Comparison of ENCODE assay signal across 8 cellular contexts in the genomic region with DNA sequence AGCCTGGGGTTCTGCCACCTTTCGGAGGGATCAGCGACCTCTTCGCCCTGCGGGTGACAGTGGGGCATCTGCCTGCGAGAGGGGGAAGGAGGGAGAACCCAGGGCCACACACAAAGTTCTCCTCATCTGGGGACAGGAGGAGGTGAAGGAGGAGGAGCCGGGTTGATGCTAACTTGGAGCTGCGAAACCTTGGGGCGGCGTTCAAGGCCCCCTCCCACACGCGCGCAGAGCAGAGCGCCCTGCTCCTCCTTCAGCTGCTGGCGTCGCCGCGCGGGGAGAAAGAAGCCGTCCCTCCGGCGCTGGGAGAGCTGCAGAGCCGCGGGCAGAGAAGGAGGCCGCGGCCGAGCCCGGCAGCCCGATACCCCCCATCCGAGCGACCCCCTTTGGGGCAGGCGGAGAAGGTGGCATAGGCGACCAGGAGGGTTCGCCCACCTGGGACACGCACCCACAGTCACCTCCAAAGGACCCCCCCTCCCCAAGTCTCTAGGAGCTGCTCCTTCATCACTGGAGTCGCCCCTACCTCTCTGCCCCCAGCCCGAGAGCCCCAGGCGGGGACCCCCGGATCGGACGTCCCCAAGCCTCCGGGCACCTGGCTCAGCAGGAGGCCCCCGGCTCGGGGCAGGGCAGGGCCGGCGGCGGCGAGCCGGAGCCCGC. TPM values are rescaled to one million over a fixed set of nuclear protein-coding genes. Genes with fewer than 3 reads are reported as not detected.
DNase-seq lines count a peak whose midpoint lies in the region; ATAC-seq and TF ChIP-seq lines count a peak whose summit lies in the region.

A gene with protein sequence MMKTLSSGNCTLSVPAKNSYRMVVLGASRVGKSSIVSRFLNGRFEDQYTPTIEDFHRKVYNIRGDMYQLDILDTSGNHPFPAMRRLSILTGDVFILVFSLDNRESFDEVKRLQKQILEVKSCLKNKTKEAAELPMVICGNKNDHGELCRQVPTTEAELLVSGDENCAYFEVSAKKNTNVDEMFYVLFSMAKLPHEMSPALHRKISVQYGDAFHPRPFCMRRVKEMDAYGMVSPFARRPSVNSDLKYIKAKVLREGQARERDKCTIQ (plus strand): TSS at position 232 of the 654 bp plus-strand sequence. CDS start 5,979 bp downstream, outside the sequence.

- POLR2A ChIA-PET in AG04449 (lab: Yijun Ruan, JAX) = no interaction called here

- no peak for DNase-seq in AG04449 (ENCODE audit: low read depth, low spot score)
- peak; percentile 35 for DNase-seq in RPMI7951 (ENCODE audit: low read depth)
- no peak for DNase-seq in astrocyte of the cerebellum (ENCODE audit: low read depth)
- peak; percentile 68 for DNase-seq in islet precursor cell
- peak in 2 of 3 donors; percentile 10 to 38 for DNase-seq in stimulated activated CD4-positive, alpha-beta T cell treated with anti-CD3 and anti-CD28 coated beads, Interleukin-12 subunit alpha, Interleukin-12 subunit beta, amount 100 ng/mL, for 48 hours (ENCODE audit: low read depth in 2 of 3, low spot score in 1 of 3)
- no peak for DNase-seq in KG1 (lab: John Stamatoyannopoulos, UW)
- no peak for DNase-seq in midbrain (lab: John Stamatoyannopoulos, UW)

- TF ChIP-seq CTCF in AG04449 (IDR thresholded peaks at IDR 0.05; ENCODE audit: insufficient read depth, low read length, missing control alignments) = no peak
- TF ChIP-seq CTCF in astrocyte of the cerebellum (IDR thresholded peaks at IDR 0.05; ENCODE audit: low read depth, low read length, missing control alignments) = no peak

- in situ Hi-C loops in astrocyte of the cerebellum (cut with HindIII; ENCODE audit: low sequenced_read_pairs) = no loop called here

- ATAC-seq in GM19351 (IDR thresholded peaks at IDR 0.05; ENCODE audit: unreplicated experiment) = peak; percentile 22

- CTCF ChIA-PET in AG04449 (lab: Yijun Ruan, JAX) = interaction anchor here (1.3 to 1.7 kb wide), 3 partner anchors 9 to 113 kb away, joined by 3 to 6 read pairs (median 5); no protein-coding TSS in a partner anchor

- peak within 1 kb of the TSS; percentile 64 for H3K4me3 ChIP-seq in AG04449 (ENCODE audit: low read depth, low read length)
- peak within 1 kb of the TSS; percentile 42 for H3K4me3 ChIP-seq in astrocyte of the cerebellum (ENCODE audit: low read depth, low read length)

RNA-seq across cellular contexts. Expression of the gene that starts here (rescaled TPM):
- 0.10 and 0.24 TPM in 2 replicates for total RNA-seq in RPMI7951 (2014; rRNA removed; shearing (Covaris generic))

Comparison
In these comparisons a context has a peak if more than half of its experiments do, and no peak if none do; other contexts are left out.
1. Peak in DNase-seq in RPMI7951; RNA of the gene not detected or under 1 TPM.
2. DNase-seq: peak in islet precursor cell (single experiment) and stimulated activated CD4-positive, alpha-beta T cell treated with anti-CD3 and anti-CD28 coated beads, Interleukin-12 subunit alpha, Interleukin-12 subunit beta, amount 100 ng/mL, for 48 hours (2 of 3); none in AG04449 (single experiment), astrocyte of the cerebellum (single experiment), KG1 (single experiment) and midbrain (single experiment).